ENCODE assay signal across 8 cellular contexts in the genomic region with DNA sequence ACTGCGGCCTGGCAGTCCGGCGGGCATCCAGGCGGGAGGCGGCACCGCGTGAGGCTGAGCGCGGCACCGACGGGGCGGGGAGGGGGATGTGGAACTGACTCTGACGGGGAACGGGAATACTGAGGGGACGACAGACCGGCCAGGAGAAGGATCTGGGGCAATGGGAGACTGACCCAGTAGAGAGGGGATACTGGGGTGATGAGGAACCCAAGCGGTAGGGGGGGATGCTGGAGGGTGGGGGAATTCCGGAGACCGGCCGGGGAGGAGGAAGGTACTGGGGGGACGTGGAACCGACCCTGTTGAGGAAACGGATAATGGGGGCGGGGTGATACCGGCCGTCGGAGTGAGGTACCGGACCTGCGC. TPM values are rescaled to one million over a fixed set of nuclear protein-coding genes. Genes with fewer than 3 reads are reported as not detected.
DNase-seq lines count a peak whose midpoint lies in the region; ATAC-seq and TF ChIP-seq lines count a peak whose summit lies in the region.

No MANE protein-coding gene starts in this region.

- H3K4me1 ChIP-seq in ovary (ENCODE audit: insufficient read depth), result peaks cover 3% of the 10 kb centered on the region

- intact Hi-C loops in ovary (cut with DNase I), result no loop called here

- H3K27ac ChIP-seq in ovary, result no peak overlapping the region

- H3K4me3 ChIP-seq in fibroblast of villous mesenchyme (ENCODE audit: low read depth, low read length) (peak overlapping the region; percentile 95), ovary (peak overlapping the region; percentile 93)

- TF ChIP-seq POLR2A in ovary (IDR thresholded peaks at IDR 0.05), result no peak

- ATAC-seq in HG03460 (IDR thresholded peaks at IDR 0.05; ENCODE audit: unreplicated experiment), result peak; percentile 8

- no peaks in the 10 kb centered on the region for H3K27me3 ChIP-seq in ovary

- no peaks in the 10 kb centered on the region for H3K36me3 ChIP-seq in ovary

- 0 to 1% (median 0%) methylated on average over 28 to 29 of the region's 29 CpGs for WGBS in ovary, 3 donors

- peak; percentile 46 for DNase-seq in NCI-H146 (lab: John Stamatoyannopoulos, UW)
- no peak for DNase-seq in NCI-H146 treated with DMSO at 0.1 percent for 48 hours (lab: John Stamatoyannopoulos, UW; ENCODE audit: unreplicated experiment)
- peak; percentile 23 for DNase-seq in activated T-cell treated with anti-CD3 and anti-CD28 coated beads for 48 hours (ENCODE audit: low read depth)
- no peak for DNase-seq in fibroblast of villous mesenchyme (ENCODE audit: low read depth)
- peak in 3 of 5 donors; percentile 34 to 58 (median 52) for DNase-seq in ovary
- DNase-seq in glomerular visceral epithelial cell (ENCODE audit: extremely low spot score), result no peak
- DNase-seq in GM13977 (ENCODE audit: low spot score), result no peak

- in situ Hi-C loops in GM13977 (cut with MboI; ENCODE audit: low pct_unique_long_range_greater_than_20kb, low sequenced_read_pairs, unreplicated experiment), result no loop called here

- H3K9me3 ChIP-seq in ovary, result no peaks in the 10 kb centered on the region

- no peak for TF ChIP-seq CTCF in fibroblast of villous mesenchyme (IDR thresholded peaks at IDR 0.05; ENCODE audit: insufficient read depth, low read depth, low read length)
- no peak for TF ChIP-seq CTCF in ovary (IDR thresholded peaks at IDR 0.05)
- TF ChIP-seq CTCF in GM13977 (IDR thresholded peaks at IDR 0.05; ENCODE audit: extremely low read depth, insufficient read depth, missing control alignments), result no peak

- TF ChIP-seq EP300 in ovary (IDR thresholded peaks at IDR 0.05), result no peak

RNA-seq across cellular contexts. Expression of a gene that starts 0.4 kb away (rescaled TPM):
- total RNA-seq in fibroblast of villous mesenchyme (10.4 and 10.6 TPM in 2 replicates), ovary (1 to 10 TPM; 5.7 to 8.5 (median 7.1) TPM)
- polyA plus RNA-seq in ovary, result 1 to 10 TPM; 4.7 to 6.2 TPM

Comparison
In these comparisons a context has a peak if more than half of its experiments do, and no peak if none do; other contexts are left out.
1. DNase-seq: peak in NCI-H146 (single experiment), activated T-cell treated with anti-CD3 and anti-CD28 coated beads for 48 hours (single experiment) and ovary (3 of 5); none in NCI-H146 treated with DMSO at 0.1 percent for 48 hours (single experiment), fibroblast of villous mesenchyme (single experiment), glomerular visceral epithelial cell (single experiment) and GM13977 (single experiment).